Comparison of ENCODE assay signal across 17 cellular contexts in genomic region chr19:6038634-6039405, GRCh38.
A peak's percentile ranks its signal among the peaks of the same experiment; 100 is the strongest.
DNase-seq lines count a peak whose midpoint lies in the region; ATAC-seq and TF ChIP-seq lines count a peak whose summit lies in the region.
"Had no signal": no experiment of that assay in that cellular context is flagged by ENCODE, and none has a peak within 500 bp of the region (broad histone marks: within the 10 kb centered on the region; RNA-seq: fewer than 3 reads in every experiment).

No MANE protein-coding gene starts in this region.

- ATAC-seq in HG03108 (IDR thresholded peaks at IDR 0.05; ENCODE audit: unreplicated experiment) = peak; percentile 50
- ATAC-seq in activated naive CD8-positive, alpha-beta T cell treated with anti-CD3 and anti-CD28 coated beads, Interleukin-2, amount 50 U/mL, for 24 hours = peak; percentile 93

- H2AFZ ChIP-seq in ACC112 (ENCODE audit: low read length, unreplicated experiment) = no peak overlapping the region

- H3K4me3 ChIP-seq in ACC112 (ENCODE audit: low read depth, low read length) (peak overlapping the region; percentile 21; the same call in 1 of the 2 replicates), MG63 (no peak overlapping the region)
- H3K4me3 ChIP-seq: esophagus muscularis mucosa, HAP-1, upper lobe of left lung had no signal

- no peaks in the 10 kb centered on the region for H3K9me3 Mint-ChIP-seq in activated naive CD8-positive, alpha-beta T cell treated with anti-CD3 and anti-CD28 coated beads, Interleukin-2, amount 50 U/mL, for 24 hours

- H3K36me3 ChIP-seq in ACC112 (ENCODE audit: insufficient read depth, low read length) (no peaks in the 10 kb centered on the region), MG63 (peaks cover 6% of the 10 kb centered on the region)
- H3K36me3 ChIP-seq: HAP-1 had no signal

- peak overlapping the region; percentile 78 for H3K27ac Mint-ChIP-seq in activated naive CD8-positive, alpha-beta T cell treated with anti-CD3 and anti-CD28 coated beads, Interleukin-2, amount 50 U/mL, for 24 hours
- H3K27ac Mint-ChIP-seq: CD4-positive, CD25-positive, alpha-beta regulatory T cell had no signal

- in situ Hi-C loops in GM13976 (cut with MboI; ENCODE audit: low sequenced_read_pairs, unreplicated experiment) = no loop called here

- no peaks in the 10 kb centered on the region for H3K79me2 ChIP-seq in ACC112 (ENCODE audit: control insufficient read depth, insufficient read depth, low read length, unreplicated experiment)

- H3K36me3 Mint-ChIP-seq in activated naive CD8-positive, alpha-beta T cell treated with anti-CD3 and anti-CD28 coated beads, Interleukin-2, amount 50 U/mL, for 24 hours (ENCODE audit: low read depth) = no peaks in the 10 kb centered on the region

- H3K27ac ChIP-seq in ACC112 (ENCODE audit: low read depth, low read length) = peak overlapping the region; percentile 77; the same call in 1 of the 2 replicates
- H3K27ac ChIP-seq: esophagus muscularis mucosa, neutrophil, upper lobe of left lung had no signal

- H3K27me3 ChIP-seq in ACC112 (ENCODE audit: insufficient read depth, low read length) (no peaks in the 10 kb centered on the region), MG63 (no peaks in the 10 kb centered on the region)
- H3K27me3 ChIP-seq: esophagus muscularis mucosa, neutrophil, upper lobe of left lung had no signal

- no peaks in the 10 kb centered on the region for H3K9me3 ChIP-seq in MG63
- H3K9me3 ChIP-seq: esophagus muscularis mucosa, HAP-1, neutrophil, upper lobe of left lung had no signal

- DNase-seq in GM13976 (ENCODE audit: low spot score) = peak; percentile 82
- peak; percentile 50 for DNase-seq in activated naive CD8-positive, alpha-beta T cell treated with anti-CD3 and anti-CD28 coated beads, Interleukin-2, amount 50 U/mL, for 24 hours
- DNase-seq in MG63 = no peak
- no peak for DNase-seq in pons (ENCODE audit: low spot score)
- no peak for DNase-seq in NCI-H1417 treated with DMSO at 0.1 percent for 48 hours (lab: John Stamatoyannopoulos, UW)
- no peak for DNase-seq in activated effector memory CD4-positive, alpha-beta T cell treated with Interleukin-2 at 50 U/mL for 16 hours
- DNase-seq: central memory CD4-positive, alpha-beta T cell; islet precursor cell; NCI-H2081 treated with DMSO at 0.1 percent for 48 hours; SHP77 treated with DMSO at 0.1 percent for 48 hours; upper lobe of left lung had no signal

- H3K4me1 ChIP-seq in ACC112 (ENCODE audit: control insufficient read depth, insufficient read depth, low read length, unreplicated experiment) = peaks cover 4% of the 10 kb centered on the region
- H3K4me1 ChIP-seq: HAP-1, upper lobe of left lung had no signal

- H3K27me3 Mint-ChIP-seq in activated naive CD8-positive, alpha-beta T cell treated with anti-CD3 and anti-CD28 coated beads, Interleukin-2, amount 50 U/mL, for 24 hours = no peaks in the 10 kb centered on the region
- H3K27me3 Mint-ChIP-seq: CD4-positive, CD25-positive, alpha-beta regulatory T cell had no signal

- H3K4me1 Mint-ChIP-seq in activated naive CD8-positive, alpha-beta T cell treated with anti-CD3 and anti-CD28 coated beads, Interleukin-2, amount 50 U/mL, for 24 hours = peaks cover 22% of the 10 kb centered on the region

- no peak for TF ChIP-seq CTCF in GM13976 (IDR thresholded peaks at IDR 0.05; ENCODE audit: borderline replicate concordance, control extremely low read depth, extremely low read depth, insufficient read depth, missing control alignments)

- peak overlapping the region; percentile 32 for H3K4me3 Mint-ChIP-seq in activated naive CD8-positive, alpha-beta T cell treated with anti-CD3 and anti-CD28 coated beads, Interleukin-2, amount 50 U/mL, for 24 hours
- H3K4me3 Mint-ChIP-seq: CD4-positive, CD25-positive, alpha-beta regulatory T cell had no signal

Comparison
In these comparisons a context has a peak if more than half of its experiments do, and no peak if none do; other contexts are left out.
1. DNase-seq: peak in GM13976 (single experiment) and activated naive CD8-positive, alpha-beta T cell treated with anti-CD3 and anti-CD28 coated beads, Interleukin-2, amount 50 U/mL, for 24 hours (single experiment); none in MG63 (single experiment), pons (single experiment), NCI-H1417 treated with DMSO at 0.1 percent for 48 hours (single experiment) and activated effector memory CD4-positive, alpha-beta T cell treated with Interleukin-2 at 50 U/mL for 16 hours (single experiment).